In genomic region chr3:154121236-154122095, GRCh38 we compare ENCODE assay signal across 8 cellular contexts. TPM values are rescaled to one million over a fixed set of nuclear protein-coding genes. Genes with fewer than 3 reads are reported as not detected.
A peak's percentile ranks its signal among the peaks of the same experiment; 100 is the strongest.
DNase-seq lines count a peak whose midpoint lies in the region; ATAC-seq and TF ChIP-seq lines count a peak whose summit lies in the region.

Gene ARHGEF26 (plus strand): TSS chr3:154121390. CDS start chr3:154121993, 603 bp downstream.

- no peak for TF ChIP-seq CTCF in AG09309 (IDR thresholded peaks at IDR 0.05; ENCODE audit: control insufficient read depth, insufficient read depth, low read depth, low read length, missing control alignments)

- intact Hi-C loops in activated T-helper 1 cell treated with anti-CD3 and anti-CD28 coated beads, Interleukin-12 subunit alpha, Interleukin-12 subunit beta, Interleukin-2, Interleukin-4 antibody, amounts not matched to agents 30 ng/mL and 10 ng/mL and 1 ng/mL, durations not matched to agents 14 hours and 24 hours and 36 hours (cut with micrococcal nuclease) = loop anchor here (5.0 kb wide), 1 partner anchor 116 kb away; no protein-coding TSS in a partner anchor

- DNase-seq in AG09309 (ENCODE audit: low read depth) (no peak), fibroblast of peridontal ligament (ENCODE audit: extremely low read depth) (peak; percentile 42)
- peak; percentile 66 for DNase-seq in activated T-helper 1 cell treated with anti-CD3 and anti-CD28 coated beads, Interleukin-12 subunit alpha, Interleukin-12 subunit beta, Interleukin-2, Interleukin-4 antibody, amounts not matched to agents 30 ng/mL and 10 ng/mL and 1 ng/mL, durations not matched to agents 14 hours and 24 hours and 36 hours (ENCODE audit: low spot score)
- DNase-seq in natural killer cell treated with Interleukin-12 subunit alpha and Interleukin-12 subunit beta and Interleukin-15 and Interleukin-18, amount 100 ng/mL, for 72 hours (ENCODE audit: low spot score) = peak; percentile 64
- DNase-seq in stimulated activated naive CD4-positive, alpha-beta T cell (lab: John Stamatoyannopoulos, UW) = peak; percentile 6 to 76 (median 60)

- H3K27me3 Mint-ChIP-seq in activated T-helper 1 cell treated with anti-CD3 and anti-CD28 coated beads, Interleukin-12 subunit alpha, Interleukin-12 subunit beta, Interleukin-2, Interleukin-4 antibody, amounts not matched to agents 30 ng/mL and 10 ng/mL and 1 ng/mL, durations not matched to agents 14 hours and 24 hours and 36 hours (ENCODE audit: insufficient read depth) = peaks cover 72% of the 10 kb centered on the region
- H3K27me3 Mint-ChIP-seq in natural killer cell treated with Interleukin-12 subunit alpha and Interleukin-12 subunit beta and Interleukin-15 and Interleukin-18, amount 100 ng/mL, for 72 hours = peaks cover 50 to 55% of the 10 kb centered on the region in 2 donors

- peaks cover 18% of the 10 kb centered on the region for H3K4me1 Mint-ChIP-seq in activated T-helper 1 cell treated with anti-CD3 and anti-CD28 coated beads, Interleukin-12 subunit alpha, Interleukin-12 subunit beta, Interleukin-2, Interleukin-4 antibody, amounts not matched to agents 30 ng/mL and 10 ng/mL and 1 ng/mL, durations not matched to agents 14 hours and 24 hours and 36 hours (ENCODE audit: low read depth)
- H3K4me1 Mint-ChIP-seq in natural killer cell treated with Interleukin-12 subunit alpha and Interleukin-12 subunit beta and Interleukin-15 and Interleukin-18, amount 100 ng/mL, for 72 hours (ENCODE audit: low read depth in 2 of 2) = peaks cover 7 to 12% of the 10 kb centered on the region in 2 donors

- peak within 1 kb of the TSS; percentile 7 for H3K27ac Mint-ChIP-seq in activated T-helper 1 cell treated with anti-CD3 and anti-CD28 coated beads, Interleukin-12 subunit alpha, Interleukin-12 subunit beta, Interleukin-2, Interleukin-4 antibody, amounts not matched to agents 30 ng/mL and 10 ng/mL and 1 ng/mL, durations not matched to agents 14 hours and 24 hours and 36 hours
- no peak within 1 kb of the TSS for H3K27ac Mint-ChIP-seq in natural killer cell treated with Interleukin-12 subunit alpha and Interleukin-12 subunit beta and Interleukin-15 and Interleukin-18, amount 100 ng/mL, for 72 hours

- ATAC-seq in GM19324 (IDR thresholded peaks at IDR 0.05; ENCODE audit: low FRiP score, unreplicated experiment) (peak; percentile 55), HG03565 (IDR thresholded peaks at IDR 0.05; ENCODE audit: unreplicated experiment) (peak; percentile 56)
- ATAC-seq in natural killer cell treated with Interleukin-12 subunit alpha and Interleukin-12 subunit beta and Interleukin-15 and Interleukin-18, amount 100 ng/mL, for 72 hours = peak; percentile 91 to 93

- peaks cover 4% of the 10 kb centered on the region for H3K36me3 Mint-ChIP-seq in activated T-helper 1 cell treated with anti-CD3 and anti-CD28 coated beads, Interleukin-12 subunit alpha, Interleukin-12 subunit beta, Interleukin-2, Interleukin-4 antibody, amounts not matched to agents 30 ng/mL and 10 ng/mL and 1 ng/mL, durations not matched to agents 14 hours and 24 hours and 36 hours (ENCODE audit: low read depth)
- H3K36me3 Mint-ChIP-seq in natural killer cell treated with Interleukin-12 subunit alpha and Interleukin-12 subunit beta and Interleukin-15 and Interleukin-18, amount 100 ng/mL, for 72 hours = peaks cover 5% of the 10 kb centered on the region

- H3K4me3 Mint-ChIP-seq in activated T-helper 1 cell treated with anti-CD3 and anti-CD28 coated beads, Interleukin-12 subunit alpha, Interleukin-12 subunit beta, Interleukin-2, Interleukin-4 antibody, amounts not matched to agents 30 ng/mL and 10 ng/mL and 1 ng/mL, durations not matched to agents 14 hours and 24 hours and 36 hours = peak within 1 kb of the TSS; percentile 79
- H3K4me3 Mint-ChIP-seq in natural killer cell treated with Interleukin-12 subunit alpha and Interleukin-12 subunit beta and Interleukin-15 and Interleukin-18, amount 100 ng/mL, for 72 hours = peak within 1 kb of the TSS; percentile 77

- peak within 1 kb of the TSS; percentile 76 for H3K4me3 ChIP-seq in AG09309 (ENCODE audit: control insufficient read depth, low read depth, low read length)

- H3K9me3 Mint-ChIP-seq in activated T-helper 1 cell treated with anti-CD3 and anti-CD28 coated beads, Interleukin-12 subunit alpha, Interleukin-12 subunit beta, Interleukin-2, Interleukin-4 antibody, amounts not matched to agents 30 ng/mL and 10 ng/mL and 1 ng/mL, durations not matched to agents 14 hours and 24 hours and 36 hours = no peaks in the 10 kb centered on the region
- H3K9me3 Mint-ChIP-seq in natural killer cell treated with Interleukin-12 subunit alpha and Interleukin-12 subunit beta and Interleukin-15 and Interleukin-18, amount 100 ng/mL, for 72 hours = peaks cover 3% of the 10 kb centered on the region

TF ChIP-seq in PFSK-1, 5 proteins besides CTCF, POLR2A, EP300 and RAD21:
- TF ChIP-seq TAF1 (IDR thresholded peaks at IDR 0.05; ENCODE audit: borderline replicate concordance, insufficient read depth, low read length) (no peak), POLR2AphosphoS5 (IDR thresholded peaks at IDR 0.05; ENCODE audit: low read depth, low read length) (peak; percentile 44; the same call in 1 of the 2 replicates), FOXP2 (optimal IDR thresholded peaks at IDR 0.05; ENCODE audit: borderline replicate concordance, extremely low read depth, extremely low read length, insufficient read depth) (peak; percentile 6)

RNA-seq across cellular contexts. Expression of gene ARHGEF26, which starts in this region (rescaled TPM):
- polyA plus RNA-seq in PFSK-1 (2012; ENCODE audit: insufficient read length, low read depth) = 0.29 TPM
- total RNA-seq in activated T-helper 1 cell treated with anti-CD3 and anti-CD28 coated beads, Interleukin-12 subunit alpha, Interleukin-12 subunit beta, Interleukin-2, Interleukin-4 antibody, amounts not matched to agents 30 ng/mL and 10 ng/mL and 1 ng/mL, durations not matched to agents 14 hours and 24 hours and 36 hours = 0.22 TPM in 1 of 2 replicates, not detected in the other
- total RNA-seq in natural killer cell treated with Interleukin-12 subunit alpha and Interleukin-12 subunit beta and Interleukin-15 and Interleukin-18, amount 100 ng/mL, for 72 hours = under 1 TPM; 0.14 to 0.17 TPM

Comparison
In these comparisons a context has a peak if more than half of its experiments do, and no peak if none do; other contexts are left out.
1. Peak in DNase-seq in activated T-helper 1 cell treated with anti-CD3 and anti-CD28 coated beads, Interleukin-12 subunit alpha, Interleukin-12 subunit beta, Interleukin-2, Interleukin-4 antibody, amounts not matched to agents 30 ng/mL and 10 ng/mL and 1 ng/mL, durations not matched to agents 14 hours and 24 hours and 36 hours; RNA of the gene not detected or under 1 TPM.
2. Peak in DNase-seq and ATAC-seq in natural killer cell treated with Interleukin-12 subunit alpha and Interleukin-12 subunit beta and Interleukin-15 and Interleukin-18, amount 100 ng/mL, for 72 hours; RNA of the gene not detected or under 1 TPM.